In the genomic region with DNA sequence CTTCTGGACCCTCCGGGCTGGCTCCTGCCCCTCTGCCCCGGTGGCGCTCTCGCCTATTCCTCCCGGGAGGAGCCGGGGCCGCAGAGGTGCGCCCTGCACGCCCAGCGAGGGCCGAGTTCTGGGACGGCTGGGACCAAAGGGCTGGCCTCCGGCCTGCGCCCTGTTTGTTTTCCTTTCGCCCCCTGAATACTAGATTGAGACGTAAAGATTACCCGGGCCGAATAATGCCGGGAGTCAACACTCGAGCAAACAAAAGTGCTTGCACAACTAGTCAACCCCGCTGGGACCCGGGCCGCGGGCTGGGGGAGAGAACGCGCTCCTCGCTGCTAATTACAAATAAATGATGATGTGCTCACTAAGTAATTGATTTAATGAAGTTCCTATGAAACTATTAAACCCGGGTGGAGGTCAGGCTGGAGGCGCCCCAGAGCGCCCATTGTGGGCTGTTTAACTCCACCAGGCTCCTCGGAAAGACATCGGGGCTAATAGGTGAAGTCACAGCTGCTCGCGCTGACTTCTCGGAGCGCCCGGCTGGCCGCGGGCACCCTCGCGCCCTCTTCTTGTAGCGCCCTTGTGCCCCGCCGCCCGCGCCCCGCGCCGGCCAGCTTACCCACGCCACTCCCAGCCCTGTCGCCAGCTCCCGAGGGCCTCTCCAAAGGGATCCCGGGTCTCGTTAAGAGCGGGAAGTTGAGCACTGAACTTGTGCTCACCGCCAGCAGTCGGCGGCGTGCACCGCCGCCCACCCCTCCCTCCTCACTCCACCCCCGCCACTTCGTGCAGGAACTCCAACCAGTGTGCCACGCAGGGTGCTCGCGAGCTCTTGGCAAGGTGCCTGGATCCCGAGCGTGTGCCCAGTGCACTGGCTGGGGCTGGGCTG, we compare ENCODE assay signal across 1 cellular context.
TF ChIP-seq lines count a peak whose summit lies in the region.

No MANE protein-coding gene starts in this region.

TF ChIP-seq in GM23338, 12 proteins besides CTCF, POLR2A, EP300 and RAD21 (continued from another document):
- TF ChIP-seq, protein P1, sequence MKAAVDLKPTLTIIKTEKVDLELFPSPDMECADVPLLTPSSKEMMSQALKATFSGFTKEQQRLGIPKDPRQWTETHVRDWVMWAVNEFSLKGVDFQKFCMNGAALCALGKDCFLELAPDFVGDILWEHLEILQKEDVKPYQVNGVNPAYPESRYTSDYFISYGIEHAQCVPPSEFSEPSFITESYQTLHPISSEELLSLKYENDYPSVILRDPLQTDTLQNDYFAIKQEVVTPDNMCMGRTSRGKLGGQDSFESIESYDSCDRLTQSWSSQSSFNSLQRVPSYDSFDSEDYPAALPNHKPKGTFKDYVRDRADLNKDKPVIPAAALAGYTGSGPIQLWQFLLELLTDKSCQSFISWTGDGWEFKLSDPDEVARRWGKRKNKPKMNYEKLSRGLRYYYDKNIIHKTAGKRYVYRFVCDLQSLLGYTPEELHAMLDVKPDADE (IDR thresholded peaks at IDR 0.05): no peak
TF ChIP-seq in GM23338: peak in this region for 1.
